Comparison of ENCODE assay signal across 8 cellular contexts in the genomic region with DNA sequence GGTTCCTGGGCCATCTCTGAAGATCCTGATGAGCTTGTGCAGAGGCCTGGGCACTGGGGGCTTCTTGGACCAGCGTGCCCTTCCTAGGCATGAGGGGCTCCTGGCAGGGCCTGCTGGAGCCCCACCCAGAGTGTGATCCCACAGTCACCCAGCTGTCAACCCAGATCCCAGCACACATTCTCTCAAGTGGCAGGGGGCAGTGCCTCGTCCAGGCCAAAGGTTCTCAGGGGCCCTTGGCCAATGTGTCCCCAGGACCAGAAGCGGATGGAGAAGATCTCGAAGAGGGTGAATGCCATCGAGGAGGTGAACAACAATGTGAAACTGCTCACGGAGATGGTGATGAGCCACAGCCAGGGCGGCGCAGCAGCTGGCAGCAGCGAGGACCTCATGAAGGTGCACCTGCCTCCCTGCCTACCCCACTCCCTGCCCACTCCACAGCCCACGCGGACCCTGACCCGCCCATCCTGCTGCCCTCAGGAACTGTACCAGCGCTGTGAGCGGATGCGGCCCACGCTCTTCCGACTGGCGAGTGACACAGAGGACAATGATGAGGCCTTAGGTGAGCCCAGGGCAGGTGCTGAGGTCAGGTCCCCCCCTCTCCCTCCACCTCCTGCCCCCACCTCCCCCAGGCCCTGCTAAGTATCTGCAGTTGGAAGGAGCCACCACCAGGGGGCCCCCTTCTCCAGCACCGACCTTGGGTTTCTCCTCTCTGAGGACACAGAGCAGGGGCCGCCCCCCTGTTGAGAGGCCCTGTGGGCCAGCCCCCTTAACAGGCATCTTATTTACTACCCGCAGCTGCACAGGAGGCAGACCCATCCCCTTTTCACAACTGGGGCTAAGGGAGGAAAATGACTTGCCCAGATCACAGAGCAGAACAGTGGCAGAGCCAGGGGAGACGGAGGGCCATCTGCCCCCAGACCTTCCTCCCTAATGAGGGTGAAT. TPM values are rescaled to one million over a fixed set of nuclear protein-coding genes. Genes with fewer than 3 reads are reported as not detected.
DNase-seq lines count a peak whose midpoint lies in the region; ATAC-seq lines count a peak whose summit lies in the region.

No MANE protein-coding gene starts in this region.

- no peak overlapping the region for H3K4me3 Mint-ChIP-seq in activated CD4-positive, alpha-beta memory T cell treated with anti-CD3 and anti-CD28 coated beads, Interleukin-2, amount 10 ng/mL, durations not matched to agents 7 days and 5 days

- H3K27me3 Mint-ChIP-seq in activated CD4-positive, alpha-beta memory T cell treated with anti-CD3 and anti-CD28 coated beads, Interleukin-2, amount 10 ng/mL, durations not matched to agents 7 days and 5 days: no peaks in the 10 kb centered on the region

- no peaks in the 10 kb centered on the region for H3K27me3 ChIP-seq in duodenal mucosa (ENCODE audit: control insufficient read depth in 1 of 2, insufficient read depth in 2 of 2, low read length in 2 of 2)

- no peaks in the 10 kb centered on the region for H3K9me3 Mint-ChIP-seq in activated CD4-positive, alpha-beta memory T cell treated with anti-CD3 and anti-CD28 coated beads, Interleukin-2, amount 10 ng/mL, durations not matched to agents 7 days and 5 days

- DNase-seq in NCI-H2196 (lab: John Stamatoyannopoulos, UW; ENCODE audit: unreplicated experiment) (peak; percentile 43), NCI-H2196 treated with DMSO at 0.1 percent for 48 hours (lab: John Stamatoyannopoulos, UW; ENCODE audit: unreplicated experiment) (no peak), NCI-H2029 treated with DMSO at 0.1 percent for 48 hours (lab: John Stamatoyannopoulos, UW) (peak; percentile 7), mucosa of gallbladder (ENCODE audit: low spot score) (peak; percentile 55)
- DNase-seq in activated CD4-positive, alpha-beta memory T cell treated with anti-CD3 and anti-CD28 coated beads, Interleukin-2, amount 10 ng/mL, durations not matched to agents 7 days and 5 days: peak; percentile 80
- DNase-seq in stimulated activated naive CD4-positive, alpha-beta T cell (lab: John Stamatoyannopoulos, UW): peak; percentile 52 to 79 (median 70)

- H3K36me3 Mint-ChIP-seq in activated CD4-positive, alpha-beta memory T cell treated with anti-CD3 and anti-CD28 coated beads, Interleukin-2, amount 10 ng/mL, durations not matched to agents 7 days and 5 days (ENCODE audit: low read depth): peaks cover 21% of the 10 kb centered on the region

- H3K9ac ChIP-seq in duodenal mucosa (ENCODE audit: low read depth in 1 of 2, low read length in 2 of 2): peak overlapping the region in 1 of 2 donors; percentile 46

- POLR2A ChIA-PET in activated CD4-positive, alpha-beta memory T cell treated with anti-CD3 and anti-CD28 coated beads, Interleukin-2, amount 10 ng/mL, durations not matched to agents 7 days and 5 days (lab: Charles Lee): no interaction called here

- CTCF ChIA-PET in activated CD4-positive, alpha-beta memory T cell treated with anti-CD3 and anti-CD28 coated beads, Interleukin-2, amount 10 ng/mL, durations not matched to agents 7 days and 5 days (lab: Charles Lee): interaction anchor here (0.5 to 1.7 kb wide), 9 partner anchors 7 to 58 kb away, joined by 3 to 5 read pairs (median 3); a partner anchor contains a TSS

- H3K4me1 ChIP-seq in duodenal mucosa (ENCODE audit: control insufficient read depth in 1 of 2, insufficient read depth in 2 of 2, low read length in 2 of 2): peaks cover 34 to 35% of the 10 kb centered on the region in 2 donors

- peak overlapping the region; percentile 11 for H3K27ac ChIP-seq in duodenal mucosa (ENCODE audit: low read depth, low read length)

- peaks cover 9 to 53% of the 10 kb centered on the region in 2 donors for H3K36me3 ChIP-seq in duodenal mucosa (ENCODE audit: control insufficient read depth in 1 of 2, insufficient read depth in 2 of 2, low read length in 2 of 2)

- no peaks in the 10 kb centered on the region for H3K9me3 ChIP-seq in duodenal mucosa (ENCODE audit: control insufficient read depth in 1 of 2, low read length in 2 of 2)

- no peak for ATAC-seq in HG02884 (IDR thresholded peaks at IDR 0.05; ENCODE audit: unreplicated experiment)

- peak overlapping the region; percentile 79 for H3K27ac Mint-ChIP-seq in activated CD4-positive, alpha-beta memory T cell treated with anti-CD3 and anti-CD28 coated beads, Interleukin-2, amount 10 ng/mL, durations not matched to agents 7 days and 5 days

- peaks cover 43% of the 10 kb centered on the region for H3K4me1 Mint-ChIP-seq in activated CD4-positive, alpha-beta memory T cell treated with anti-CD3 and anti-CD28 coated beads, Interleukin-2, amount 10 ng/mL, durations not matched to agents 7 days and 5 days

- no peak overlapping the region for H3K4me3 ChIP-seq in duodenal mucosa (ENCODE audit: low read depth in 1 of 2, low read length in 2 of 2)

RNA-seq across cellular contexts. Expression of a gene that starts 14.7 kb away (rescaled TPM):
- 10 to 100 TPM; 59.5 to 64.4 TPM for total RNA-seq in activated CD4-positive, alpha-beta memory T cell treated with anti-CD3 and anti-CD28 coated beads, Interleukin-2, amount 10 ng/mL, durations not matched to agents 7 days and 5 days
- total RNA-seq in mucosa of gallbladder: 81.5 TPM

RNA-seq across cellular contexts. Expression of a gene that starts 16.1 kb away (rescaled TPM):
- 100 to 1,000 TPM; 161 to 162 TPM for total RNA-seq in activated CD4-positive, alpha-beta memory T cell treated with anti-CD3 and anti-CD28 coated beads, Interleukin-2, amount 10 ng/mL, durations not matched to agents 7 days and 5 days
- 13.6 TPM for total RNA-seq in mucosa of gallbladder

RNA-seq across cellular contexts. Expression of a gene that starts 35.2 kb away (rescaled TPM):
- total RNA-seq in activated CD4-positive, alpha-beta memory T cell treated with anti-CD3 and anti-CD28 coated beads, Interleukin-2, amount 10 ng/mL, durations not matched to agents 7 days and 5 days: 10 to 100 TPM; 19.1 to 21.6 TPM
- 12.1 TPM for total RNA-seq in mucosa of gallbladder

RNA-seq across cellular contexts. Expression of a gene that starts 43.5 kb away (rescaled TPM):
- total RNA-seq in activated CD4-positive, alpha-beta memory T cell treated with anti-CD3 and anti-CD28 coated beads, Interleukin-2, amount 10 ng/mL, durations not matched to agents 7 days and 5 days: not detected
- total RNA-seq in mucosa of gallbladder: 776 TPM

RNA-seq across cellular contexts. Expression of a gene that starts 52.1 kb away (rescaled TPM):
- 1,000 to 10,000 TPM; 2,209 to 2,240 TPM for total RNA-seq in activated CD4-positive, alpha-beta memory T cell treated with anti-CD3 and anti-CD28 coated beads, Interleukin-2, amount 10 ng/mL, durations not matched to agents 7 days and 5 days
- 587 TPM for total RNA-seq in mucosa of gallbladder

Comparison
In these comparisons a context has a peak if more than half of its experiments do, and no peak if none do; other contexts are left out.
1. RNA of a gene that starts 16.1 kb away (total RNA-seq): 161 to 162 TPM in activated CD4-positive, alpha-beta memory T cell treated with anti-CD3 and anti-CD28 coated beads, Interleukin-2, amount 10 ng/mL, durations not matched to agents 7 days and 5 days; 13.6 TPM in mucosa of gallbladder (single experiment); every median in the first group is over 10 times any median in the second.